ENCODE assay signal across 18 cellular contexts in the genomic region with DNA sequence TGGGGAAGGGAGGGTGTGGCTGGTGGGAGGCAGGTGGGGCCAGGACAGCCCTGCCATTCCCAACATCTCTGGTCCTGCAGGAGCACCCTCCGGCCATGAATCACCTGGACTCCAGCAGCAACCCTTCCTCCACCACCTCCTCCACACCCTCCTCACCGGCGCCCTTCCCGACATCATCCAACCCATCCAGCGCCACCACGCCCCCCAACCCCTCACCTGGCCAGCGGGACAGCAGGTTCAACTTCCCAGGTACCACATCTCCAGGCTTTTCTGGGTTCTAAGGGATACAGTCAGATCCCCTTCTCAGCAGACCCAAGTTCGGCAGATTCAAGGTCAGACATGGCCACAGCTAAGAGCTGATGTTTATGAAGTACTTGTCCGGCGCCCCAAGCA. TPM values are rescaled to one million over a fixed set of nuclear protein-coding genes. Genes with fewer than 3 reads are reported as not detected.
DNase-seq lines count a peak whose midpoint lies in the region; ATAC-seq and TF ChIP-seq lines count a peak whose summit lies in the region.
"Had no signal": no experiment of that assay in that cellular context is flagged by ENCODE, and none has a peak within 500 bp of the region (broad histone marks: within the 10 kb centered on the region; RNA-seq: fewer than 3 reads in every experiment).

No MANE protein-coding gene starts in this region.

- H3K27me3 ChIP-seq in CD8-positive, alpha-beta T cell (ENCODE audit: insufficient read depth, low read length): no peaks in the 10 kb centered on the region
- H3K27me3 ChIP-seq: BLaER1, MG63 had no signal

- CTCF ChIA-PET in CD8-positive, alpha-beta T cell (lab: Charles Lee): interaction anchor here (0.9 to 13.6 kb wide), 5 partner anchors 21 to 359 kb away, joined by 3 to 222 read pairs (median 4); a partner anchor contains a TSS

- H3K4me3 Mint-ChIP-seq in activated T-helper 2 cell treated with anti-CD3 and anti-CD28 coated beads, Interferon-gamma antibody, Interleukin-2, Interleukin-4, amounts not matched to agents 10 μg/mL and 5 μg/mL and 100 μg/mL, durations not matched to agents 14 hours and 24 hours and 36 hours (ENCODE audit: low read depth): no peak overlapping the region
- no peak overlapping the region for H3K4me3 Mint-ChIP-seq in CD8-positive, alpha-beta T cell
- H3K4me3 Mint-ChIP-seq: CD4-positive, alpha-beta memory T cell; H9 had no signal

- no peak overlapping the region for H3K4me3 ChIP-seq in CD8-positive, alpha-beta T cell (ENCODE audit: low read depth, low read length)
- H3K4me3 ChIP-seq: BLaER1, GM23248, K562, MG63 had no signal

- no peaks in the 10 kb centered on the region for H3K36me3 ChIP-seq in CD8-positive, alpha-beta T cell (ENCODE audit: insufficient read depth, low read length)
- H3K36me3 ChIP-seq: BLaER1, MG63 had no signal

- H3K4me1 Mint-ChIP-seq in activated T-helper 2 cell treated with anti-CD3 and anti-CD28 coated beads, Interferon-gamma antibody, Interleukin-2, Interleukin-4, amounts not matched to agents 10 μg/mL and 5 μg/mL and 100 μg/mL, durations not matched to agents 14 hours and 24 hours and 36 hours (ENCODE audit: low read depth): peaks cover 12% of the 10 kb centered on the region
- peaks cover 10% of the 10 kb centered on the region for H3K4me1 Mint-ChIP-seq in CD8-positive, alpha-beta T cell (ENCODE audit: low read depth)

- H3K27me3 Mint-ChIP-seq in activated T-helper 2 cell treated with anti-CD3 and anti-CD28 coated beads, Interferon-gamma antibody, Interleukin-2, Interleukin-4, amounts not matched to agents 10 μg/mL and 5 μg/mL and 100 μg/mL, durations not matched to agents 14 hours and 24 hours and 36 hours (ENCODE audit: low read depth): no peaks in the 10 kb centered on the region
- H3K27me3 Mint-ChIP-seq in CD8-positive, alpha-beta T cell (ENCODE audit: low read depth): no peaks in the 10 kb centered on the region
- H3K27me3 Mint-ChIP-seq: CD4-positive, alpha-beta memory T cell had no signal

- H3K9me3 Mint-ChIP-seq in activated naive CD4-positive, alpha-beta T cell treated with anti-CD3 and anti-CD28 coated beads, Interleukin-2, amount 50 U/mL, for 72 hours: no peaks in the 10 kb centered on the region
- H3K9me3 Mint-ChIP-seq in activated T-helper 2 cell treated with anti-CD3 and anti-CD28 coated beads, Interferon-gamma antibody, Interleukin-2, Interleukin-4, amounts not matched to agents 10 μg/mL and 5 μg/mL and 100 μg/mL, durations not matched to agents 14 hours and 24 hours and 36 hours: no peaks in the 10 kb centered on the region
- H3K9me3 Mint-ChIP-seq in CD8-positive, alpha-beta T cell: no peaks in the 10 kb centered on the region
- H3K9me3 Mint-ChIP-seq: CD4-positive, alpha-beta memory T cell; H9 had no signal

- no peak for ATAC-seq in activated naive CD4-positive, alpha-beta T cell treated with anti-CD3 and anti-CD28 coated beads, Interleukin-2, amount 50 U/mL, for 72 hours
- no peak for ATAC-seq in CD8-positive, alpha-beta T cell
- ATAC-seq: K562 had no signal

- peak overlapping the region; percentile 40 to 91 for H3K27ac Mint-ChIP-seq in activated naive CD4-positive, alpha-beta T cell treated with anti-CD3 and anti-CD28 coated beads, Interleukin-2, amount 50 U/mL, for 72 hours
- peak overlapping the region; percentile 4 for H3K27ac Mint-ChIP-seq in activated T-helper 2 cell treated with anti-CD3 and anti-CD28 coated beads, Interferon-gamma antibody, Interleukin-2, Interleukin-4, amounts not matched to agents 10 μg/mL and 5 μg/mL and 100 μg/mL, durations not matched to agents 14 hours and 24 hours and 36 hours
- no peak overlapping the region for H3K27ac Mint-ChIP-seq in CD8-positive, alpha-beta T cell

- intact Hi-C loops in activated T-helper 2 cell treated with anti-CD3 and anti-CD28 coated beads, Interferon-gamma antibody, Interleukin-2, Interleukin-4, amounts not matched to agents 10 μg/mL and 5 μg/mL and 100 μg/mL, durations not matched to agents 14 hours and 24 hours and 36 hours (cut with micrococcal nuclease): no loop called here
- intact Hi-C loops in posterior vena cava (cut with DNase I): loop anchor here in 1 of 2 donors (2.0 kb wide), 1 partner anchor 360 kb away; no protein-coding TSS in a partner anchor
- intact Hi-C loops in CD8-positive, alpha-beta T cell (cut with DNase I, micrococcal nuclease): no loop called here

- H3K9me3 ChIP-seq in CD8-positive, alpha-beta T cell (ENCODE audit: low read length): no peaks in the 10 kb centered on the region
- H3K9me3 ChIP-seq: BLaER1, MG63 had no signal

- no peak overlapping the region for H3K27ac ChIP-seq in CD8-positive, alpha-beta T cell (ENCODE audit: low read depth, low read length)
- H3K27ac ChIP-seq: GM23248 had no signal

- DNase-seq in activated naive CD4-positive, alpha-beta T cell treated with anti-CD3 and anti-CD28 coated beads, Interleukin-2, amount 50 U/mL, for 72 hours (ENCODE audit: low spot score in 2 of 2): no peak
- no peak for DNase-seq in activated naive CD4-positive, alpha-beta T cell treated with anti-CD3 and anti-CD28 coated beads, Interleukin-2, amount 50 U/mL, for 16 hours
- no peak for DNase-seq in activated T-helper 2 cell treated with anti-CD3 and anti-CD28 coated beads, Interferon-gamma antibody, Interleukin-2, Interleukin-4, amounts not matched to agents 10 μg/mL and 5 μg/mL and 100 μg/mL, durations not matched to agents 14 hours and 24 hours and 36 hours (ENCODE audit: low spot score)
- DNase-seq in posterior vena cava (ENCODE audit: low spot score) (peak; percentile 59), NCI-H1048 (lab: John Stamatoyannopoulos, UW) (no peak), DMS153 treated with DMSO at 0.1 percent for 48 hours (lab: John Stamatoyannopoulos, UW; ENCODE audit: unreplicated experiment) (no peak)
- DNase-seq in CD8-positive, alpha-beta T cell: no peak
- DNase-seq: CD4-positive, alpha-beta memory T cell; GM23248; H9; MG63; NCI-H1417 treated with DMSO at 0.1 percent for 48 hours; NCI-H187; NCI-H446 treated with DMSO at 0.1 percent for 48 hours; NCI-H526 treated with DMSO at 0.1 percent for 48 hours had no signal

- POLR2A ChIA-PET in CD8-positive, alpha-beta T cell (lab: Charles Lee): no interaction called here

- no peak for TF ChIP-seq CTCF in CD8-positive, alpha-beta T cell (IDR thresholded peaks at IDR 0.05)

- H3K4me1 ChIP-seq in CD8-positive, alpha-beta T cell (ENCODE audit: insufficient read depth, low read length): no peaks in the 10 kb centered on the region
- H3K4me1 ChIP-seq: BLaER1 had no signal

- peaks cover 12 to 32% of the 10 kb centered on the region in 2 donors for H3K36me3 Mint-ChIP-seq in activated naive CD4-positive, alpha-beta T cell treated with anti-CD3 and anti-CD28 coated beads, Interleukin-2, amount 50 U/mL, for 72 hours
- H3K36me3 Mint-ChIP-seq in activated T-helper 2 cell treated with anti-CD3 and anti-CD28 coated beads, Interferon-gamma antibody, Interleukin-2, Interleukin-4, amounts not matched to agents 10 μg/mL and 5 μg/mL and 100 μg/mL, durations not matched to agents 14 hours and 24 hours and 36 hours (ENCODE audit: low read depth): peaks cover 55% of the 10 kb centered on the region
- H3K36me3 Mint-ChIP-seq in CD8-positive, alpha-beta T cell: peaks cover 35% of the 10 kb centered on the region

RNA-seq across cellular contexts. Expression of a gene that starts 33.8 kb away (rescaled TPM):
- 10 to 100 TPM; 22.2 to 71.5 TPM for total RNA-seq in activated naive CD4-positive, alpha-beta T cell treated with anti-CD3 and anti-CD28 coated beads, Interleukin-2, amount 50 U/mL, for 72 hours
- 35.1 and 35.8 TPM in 2 replicates for total RNA-seq in activated T-helper 2 cell treated with anti-CD3 and anti-CD28 coated beads, Interferon-gamma antibody, Interleukin-2, Interleukin-4, amounts not matched to agents 10 μg/mL and 5 μg/mL and 100 μg/mL, durations not matched to agents 14 hours and 24 hours and 36 hours
- total RNA-seq in posterior vena cava: 10 to 100 TPM; 53.9 to 56.9 TPM
- total RNA-seq in CD8-positive, alpha-beta T cell: 10 to 100 TPM; 13.9 to 14.9 TPM
- total RNA-seq: G401 had no signal
